In genomic region chr2:65548571-65549261, GRCh38 we compare ENCODE assay signal across 18 cellular contexts.
"Had no signal": no experiment of that assay in that cellular context is flagged by ENCODE, and none has a peak within 500 bp of the region (broad histone marks: within the 10 kb centered on the region; RNA-seq: fewer than 3 reads in every experiment).

No MANE protein-coding gene starts in this region.

- H3K4me3 Mint-ChIP-seq: activated naive CD4-positive, alpha-beta T cell treated with anti-CD3 and anti-CD28 coated beads, Interleukin-2, amount 10 ng/mL, durations not matched to agents 7 days and 5 days; effector memory CD8-positive, alpha-beta T cell; mesothelial cell of epicardium; naive thymus-derived CD4-positive, alpha-beta T cell; T-helper 1 cell treated with Interleukin-12 subunit alpha and Interleukin-12 subunit beta and Interleukin-4 antibody, amounts not matched to agents 30 μg/mL and 1 μg/mL, for 36 hours had no signal

- DNase-seq: activated CD8-positive, alpha-beta memory T cell treated with anti-CD3 and anti-CD28 coated beads for 24 hours; activated gamma-delta T cell; activated naive CD4-positive, alpha-beta T cell treated with anti-CD3 and anti-CD28 coated beads, Interleukin-2, amount 10 ng/mL, durations not matched to agents 7 days and 5 days; body of pancreas; cortex of kidney; effector memory CD8-positive, alpha-beta T cell; hippocampal formation; kidney; naive thymus-derived CD4-positive, alpha-beta T cell; psoas muscle; right cardiac atrium; SW 1271; T-helper 9 cell; trophoblast cell; uterus; WERI-Rb-1 had no signal

- H3K36me3 Mint-ChIP-seq: activated naive CD4-positive, alpha-beta T cell treated with anti-CD3 and anti-CD28 coated beads, Interleukin-2, amount 10 ng/mL, durations not matched to agents 7 days and 5 days; mesothelial cell of epicardium; naive thymus-derived CD4-positive, alpha-beta T cell had no signal

- H3K9me3 Mint-ChIP-seq: activated naive CD4-positive, alpha-beta T cell treated with anti-CD3 and anti-CD28 coated beads, Interleukin-2, amount 10 ng/mL, durations not matched to agents 7 days and 5 days; effector memory CD8-positive, alpha-beta T cell; mesothelial cell of epicardium; naive thymus-derived CD4-positive, alpha-beta T cell; T-helper 1 cell treated with Interleukin-12 subunit alpha and Interleukin-12 subunit beta and Interleukin-4 antibody, amounts not matched to agents 30 μg/mL and 1 μg/mL, for 36 hours had no signal

- H3K27ac Mint-ChIP-seq: activated naive CD4-positive, alpha-beta T cell treated with anti-CD3 and anti-CD28 coated beads, Interleukin-2, amount 10 ng/mL, durations not matched to agents 7 days and 5 days; effector memory CD8-positive, alpha-beta T cell; mesothelial cell of epicardium; naive thymus-derived CD4-positive, alpha-beta T cell; T-helper 1 cell treated with Interleukin-12 subunit alpha and Interleukin-12 subunit beta and Interleukin-4 antibody, amounts not matched to agents 30 μg/mL and 1 μg/mL, for 36 hours had no signal
